1 cellular context compared by ENCODE assay signal in the genomic region with DNA sequence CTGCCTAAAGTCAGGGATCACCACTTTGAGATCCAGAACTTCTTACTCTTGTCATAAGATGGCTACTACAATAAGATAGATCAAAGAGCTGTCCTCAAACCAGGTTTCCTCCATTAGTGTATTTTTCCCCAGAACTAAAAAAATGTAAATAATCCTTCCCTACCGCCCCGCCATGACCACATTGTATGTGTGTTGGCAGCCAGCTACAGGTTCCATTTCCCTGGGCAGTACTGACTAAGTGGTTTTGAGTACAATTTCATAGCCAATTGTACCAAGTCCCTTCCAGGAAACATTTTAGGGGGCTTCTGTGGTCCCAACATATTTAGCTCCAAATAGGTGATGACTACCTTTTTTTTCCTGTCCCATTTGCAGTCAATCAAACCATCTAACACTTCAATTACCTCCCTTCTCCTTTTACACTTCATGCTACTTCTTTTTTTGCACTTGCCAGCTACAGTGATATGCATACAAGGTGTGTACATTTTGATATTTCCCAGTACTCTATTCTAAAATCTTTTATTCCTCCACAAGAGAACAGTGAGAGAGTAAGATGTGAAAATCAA.
TF ChIP-seq lines count a peak whose summit lies in the region.

No MANE protein-coding gene starts in this region.

TF ChIP-seq in WTC11, 78 proteins besides CTCF, POLR2A, EP300 and RAD21 (continued from another document):
- TF ChIP-seq GTF2I (CRISPR knock-in tag; conservative IDR thresholded peaks at IDR 0.05) (no peak), PRRX2 (CRISPR knock-in tag; IDR thresholded peaks at IDR 0.05) (no peak)
